ENCODE assay signal across 7 cellular contexts in genomic region chr5:132103969-132104391, GRCh38. TPM values are rescaled to one million over a fixed set of nuclear protein-coding genes. Genes with fewer than 3 reads are reported as not detected.
DNase-seq lines count a peak whose midpoint lies in the region; ATAC-seq and TF ChIP-seq lines count a peak whose summit lies in the region.

No MANE protein-coding gene starts in this region.

- H3K4me1 ChIP-seq in SJSA1 (replicated peaks): peaks cover 25% of the 10 kb centered on the region
- peaks cover 30% of the 10 kb centered on the region for H3K4me1 ChIP-seq in osteoblast (ENCODE audit: insufficient read depth, low read length)
- peaks cover 13% of the 10 kb centered on the region for H3K4me1 ChIP-seq in suprapubic skin

- no peak for TF ChIP-seq POLR2A in suprapubic skin (IDR thresholded peaks at IDR 0.05)

- no peak for DNase-seq in SJSA1 (ENCODE audit: low read depth in 1 of 2, low spot score in 2 of 2)
- no peak for DNase-seq in osteoblast (ENCODE audit: insufficient read length, low spot score, missing footprints)
- no peak for DNase-seq in suprapubic skin (ENCODE audit: low spot score in 2 of 2)
- DNase-seq in foreskin melanocyte: no peak
- no peak for DNase-seq in stimulated activated CD4-positive, alpha-beta T cell treated with anti-CD3 and anti-CD28 coated beads, Interleukin-1b, Interleukin-23, amount 100 ng/mL, for 48 hours

- H3K4me3 ChIP-seq in SJSA1 (no peak overlapping the region), osteoblast (ENCODE audit: insufficient read depth, low read length) (no peak overlapping the region), suprapubic skin (no peak overlapping the region)

- peak overlapping the region; percentile 14 for H3K4me2 ChIP-seq in osteoblast (ENCODE audit: insufficient read depth, low read length)

- no peaks in the 10 kb centered on the region for H3K79me2 ChIP-seq in osteoblast (ENCODE audit: insufficient read depth, low read length)

- no peaks in the 10 kb centered on the region for H4K20me1 ChIP-seq in osteoblast (ENCODE audit: insufficient read depth, low read length)

- WGBS in suprapubic skin: 88% methylated on average over 6 of the region's 6 CpGs

- TF ChIP-seq EP300 in suprapubic skin (IDR thresholded peaks at IDR 0.05): no peak

- H3K36me3 ChIP-seq in SJSA1 (no peaks in the 10 kb centered on the region), osteoblast (ENCODE audit: insufficient read depth, low read length) (no peaks in the 10 kb centered on the region), suprapubic skin (no peaks in the 10 kb centered on the region)

- no peak for TF ChIP-seq CTCF in osteoblast (IDR thresholded peaks at IDR 0.05; ENCODE audit: extremely low read depth, low read depth, low read length)
- no peak for TF ChIP-seq CTCF in suprapubic skin (IDR thresholded peaks at IDR 0.05)

- ATAC-seq in GM18907 (IDR thresholded peaks at IDR 0.05; ENCODE audit: unreplicated experiment) (peak; percentile 27), HG02798 (IDR thresholded peaks at IDR 0.05; ENCODE audit: poor library complexity, unreplicated experiment) (peak; percentile 14)

- H2AFZ ChIP-seq in osteoblast (ENCODE audit: low read length): no peak overlapping the region

- peak overlapping the region; percentile 90; the same call in 1 of the 2 replicates for H3K27ac ChIP-seq in SJSA1
- H3K27ac ChIP-seq in osteoblast (ENCODE audit: low read depth, low read length): peak overlapping the region; percentile 92
- no peak overlapping the region for H3K27ac ChIP-seq in suprapubic skin

- H3K9me3 ChIP-seq in SJSA1 (replicated peaks) (no peaks in the 10 kb centered on the region), osteoblast (ENCODE audit: low read depth, low read length) (no peaks in the 10 kb centered on the region), suprapubic skin (no peaks in the 10 kb centered on the region)

- H3K27me3 ChIP-seq in SJSA1 (replicated peaks) (no peaks in the 10 kb centered on the region), osteoblast (ENCODE audit: insufficient read depth, low read length) (no peaks in the 10 kb centered on the region), suprapubic skin (no peaks in the 10 kb centered on the region)

RNA-seq across cellular contexts. Expression of gene CSF2, which starts 30.4 kb away (rescaled TPM):
- total RNA-seq in SJSA1 (2014; rRNA removed; shearing (Covaris generic)): 0.68 TPM in 1 of 2 replicates, not detected in the other
- total RNA-seq in osteoblast (not detected in 2 replicates), suprapubic skin (not detected)

RNA-seq across cellular contexts. Expression of gene IL3, which starts 43.5 kb away (rescaled TPM):
- not detected in 2 replicates for total RNA-seq in SJSA1 (2014; rRNA removed; shearing (Covaris generic))
- not detected in 2 replicates for total RNA-seq in osteoblast
- total RNA-seq in suprapubic skin: not detected
